Comparison of ENCODE assay signal across 9 cellular contexts in the genomic region with DNA sequence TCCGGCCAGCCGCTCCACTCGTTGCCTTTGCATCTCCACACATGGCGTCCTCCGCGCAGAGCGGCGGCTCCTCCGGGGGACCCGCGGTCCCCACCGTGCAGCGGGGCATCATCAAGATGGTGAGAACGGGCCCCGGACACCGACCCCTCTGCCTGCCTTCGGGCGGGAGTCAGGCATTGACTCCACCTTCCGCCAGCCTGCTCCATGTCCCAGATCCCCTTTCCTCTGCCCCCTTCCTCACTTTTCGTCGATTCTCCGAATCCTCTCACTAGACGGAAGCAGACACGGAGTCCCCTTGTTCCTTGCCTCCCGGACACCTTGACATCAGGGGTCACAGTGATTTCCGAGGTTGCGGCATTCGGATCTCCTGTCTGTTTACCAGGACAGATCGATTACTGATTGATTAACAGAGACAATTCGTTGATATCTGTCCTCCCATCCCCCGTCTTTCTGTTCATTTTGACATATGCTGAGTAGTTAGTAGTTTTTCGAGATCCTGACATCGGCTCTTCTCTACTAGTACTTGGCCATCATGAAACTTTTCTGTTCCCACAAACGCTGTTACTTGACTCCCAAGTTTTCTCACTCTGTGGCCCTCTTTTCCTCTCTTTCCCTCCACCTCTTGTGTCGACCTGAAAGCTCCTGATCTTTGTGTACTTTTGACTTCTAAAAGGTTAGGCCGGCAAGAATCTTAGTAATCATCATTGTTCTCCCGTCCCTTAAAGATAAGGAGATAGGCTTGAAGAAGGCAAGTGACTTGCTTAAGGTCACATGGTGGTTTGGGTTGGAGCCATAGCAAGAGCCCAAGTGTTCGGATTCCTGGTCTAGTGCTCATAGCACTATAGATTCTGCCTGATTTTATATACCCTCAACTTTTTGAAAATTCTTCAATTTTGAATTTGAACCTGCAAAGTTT. TPM values are rescaled to one million over a fixed set of nuclear protein-coding genes. Genes with fewer than 3 reads are reported as not detected.
DNase-seq lines count a peak whose midpoint lies in the region; ATAC-seq and TF ChIP-seq lines count a peak whose summit lies in the region.
"Had no signal": no experiment of that assay in that cellular context is flagged by ENCODE, and none has a peak within 500 bp of the region (broad histone marks: within the 10 kb centered on the region; RNA-seq: fewer than 3 reads in every experiment).

No MANE protein-coding gene starts in this region.

- H3K9me3 ChIP-seq in mesodermal cell (ENCODE audit: control insufficient read depth, low read length): no peaks in the 10 kb centered on the region

- TF ChIP-seq POLR2A in NB4 (IDR thresholded peaks at IDR 0.05; ENCODE audit: extremely low read depth, insufficient read length): no peak

- in situ Hi-C loops in G401 (cut with HindIII; ENCODE audit: low sequenced_read_pairs): no loop called here

- H3K36me3 ChIP-seq in mesodermal cell (ENCODE audit: control insufficient read depth, insufficient read depth, low read length): peaks cover 30% of the 10 kb centered on the region

- TF ChIP-seq CTCF in NB4 (IDR thresholded peaks at IDR 0.05; ENCODE audit: low read depth, low read length): no peak
- no peak for TF ChIP-seq CTCF in cardiac fibroblast (IDR thresholded peaks at IDR 0.05; ENCODE audit: low read depth, low read length)

- H3K4me3 ChIP-seq in NB4 (ENCODE audit: low read depth, low read length) (peak overlapping the region; percentile 92), cardiac fibroblast (replicated peaks in 1 of 2; ENCODE audit: low read depth in 2 of 2, low read length in 2 of 2) (peak overlapping the region; percentile 96 to 97), mesodermal cell (ENCODE audit: extremely low read depth, insufficient read depth, low read length, poor library complexity, severe bottlenecking) (peak overlapping the region; percentile 97)

- 0 to 1% methylated on average over 24 to 29 of the region's 38 CpGs for WGBS in mesodermal cell (ENCODE audit: insufficient coverage in 2 of 2), 2 experiments

- peak overlapping the region; percentile 99 for H3K27ac ChIP-seq in mesodermal cell (ENCODE audit: low read depth, low read length, severe bottlenecking)

- ATAC-seq in GM21576 (IDR thresholded peaks at IDR 0.05; ENCODE audit: unreplicated experiment): peak; percentile 11

- peaks cover 21% of the 10 kb centered on the region for H3K4me1 ChIP-seq in mesodermal cell (ENCODE audit: control insufficient read depth, insufficient read depth, low read length, poor library complexity, severe bottlenecking)

- peak; percentile 30 for DNase-seq in Daoy (ENCODE audit: low read depth)
- DNase-seq in NB4 (ENCODE audit: low read depth): peak; percentile 38
- peak; percentile 35 to 58 for DNase-seq in cardiac fibroblast (ENCODE audit: low read depth in 2 of 2)
- no peak for DNase-seq in amygdala (lab: John Stamatoyannopoulos, UW)
- no peak for DNase-seq in stimulated activated CD4-positive, alpha-beta T cell treated with anti-CD3 and anti-CD28 coated beads, Interleukin-12 subunit alpha, Interleukin-12 subunit beta, amount 100 ng/mL, for 4 hours
- DNase-seq in G401 (ENCODE audit: low spot score): no peak

RNA-seq across cellular contexts. Expression of gene SND1, which starts 0.6 kb away (rescaled TPM):
- 228 and 229 TPM in 2 replicates for total RNA-seq in Daoy (2014; rRNA removed; shearing (Covaris generic))
- polyA plus RNA-seq in mesodermal cell (2013, experiment 1 of 2): 197 TPM
- polyA plus RNA-seq in mesodermal cell (2013, experiment 2 of 2): 182 TPM
- total RNA-seq in G401 (2014; rRNA removed; shearing (Covaris generic)): 92.4 and 98.0 TPM in 2 replicates

RNA-seq across cellular contexts. Expression of gene PAX4, which starts 34.6 kb away (rescaled TPM):
- not detected in 2 replicates for total RNA-seq in Daoy (2014; rRNA removed; shearing (Covaris generic))
- not detected for polyA plus RNA-seq in mesodermal cell (2013, experiment 1 of 2)
- polyA plus RNA-seq in mesodermal cell (2013, experiment 2 of 2): not detected
- total RNA-seq in G401 (2014; rRNA removed; shearing (Covaris generic)): not detected in 2 replicates
- total RNA-seq: temporal lobe had no signal

RNA-seq across cellular contexts. Expression of gene FSCN3, which starts 59.1 kb away (rescaled TPM):
- total RNA-seq in Daoy (2014; rRNA removed; shearing (Covaris generic)): 1.4 and 1.8 TPM in 2 replicates
- polyA plus RNA-seq in mesodermal cell (2013, experiment 1 of 2): 1.3 TPM
- polyA plus RNA-seq in mesodermal cell (2013, experiment 2 of 2): 2.0 TPM
- total RNA-seq in G401 (2014; rRNA removed; shearing (Covaris generic)): 0.43 and 6.6 TPM in 2 replicates

Comparison
In these comparisons a context has a peak if more than half of its experiments do, and no peak if none do; other contexts are left out.
1. DNase-seq: peak in Daoy (single experiment), NB4 (single experiment) and cardiac fibroblast (2 of 2); none in amygdala (0 of 56), stimulated activated CD4-positive, alpha-beta T cell treated with anti-CD3 and anti-CD28 coated beads, Interleukin-12 subunit alpha, Interleukin-12 subunit beta, amount 100 ng/mL, for 4 hours (single experiment) and G401 (single experiment).
2. Peak in every context shown above with its lines, with median percentiles within 50 percentile points of each other: H3K4me3 ChIP-seq.